11 cellular contexts compared by ENCODE assay signal in genomic region chr12:31962076-31962475, GRCh38. TPM values are rescaled to one million over a fixed set of nuclear protein-coding genes. Genes with fewer than 3 reads are reported as not detected.
DNase-seq lines count a peak whose midpoint lies in the region; ATAC-seq and TF ChIP-seq lines count a peak whose summit lies in the region.
"Had no signal": no experiment of that assay in that cellular context is flagged by ENCODE, and none has a peak within 500 bp of the region (broad histone marks: within the 10 kb centered on the region; RNA-seq: fewer than 3 reads in every experiment).

No MANE protein-coding gene starts in this region.

- H3K27me3 Mint-ChIP-seq in memory B cell, result no peaks in the 10 kb centered on the region
- H3K27me3 Mint-ChIP-seq in type B pancreatic cell, result no peaks in the 10 kb centered on the region

- H3K9me3 Mint-ChIP-seq in activated naive CD4-positive, alpha-beta T cell treated with anti-CD3 and anti-CD28 coated beads, Interleukin-2, amount 50 U/mL, for 72 hours, result peaks cover 13 to 18% of the 10 kb centered on the region in 2 donors
- H3K9me3 Mint-ChIP-seq in memory B cell (peaks cover 3% of the 10 kb centered on the region), type B pancreatic cell (peaks cover 16% of the 10 kb centered on the region)

- DNase-seq in heart left ventricle, result no peak
- no peak for DNase-seq in right atrium auricular region (ENCODE audit: low spot score)
- no peak for DNase-seq in activated naive CD4-positive, alpha-beta T cell treated with anti-CD3 and anti-CD28 coated beads, Interleukin-2, amount 50 U/mL, for 72 hours (ENCODE audit: low spot score in 2 of 2)
- no peak for DNase-seq in memory B cell (ENCODE audit: low spot score in 2 of 2)
- no peak for DNase-seq in type B pancreatic cell (ENCODE audit: extremely low spot score, unreplicated experiment)
- no peak for DNase-seq in CD1c-positive myeloid dendritic cell (ENCODE audit: extremely low spot score)
- DNase-seq: BE2C; NCI-H1694; stimulated activated CD4-positive, alpha-beta T cell treated with anti-CD3 and anti-CD28 coated beads, Interleukin-4, amount 100 ng/mL, for 4 hours had no signal

- H3K36me3 Mint-ChIP-seq in activated naive CD4-positive, alpha-beta T cell treated with anti-CD3 and anti-CD28 coated beads, Interleukin-2, amount 50 U/mL, for 72 hours, result peaks cover 79 to 80% of the 10 kb centered on the region in 2 donors
- H3K36me3 Mint-ChIP-seq in memory B cell, result peaks cover 37% of the 10 kb centered on the region
- H3K36me3 Mint-ChIP-seq in type B pancreatic cell, result peaks cover 81% of the 10 kb centered on the region

- H3K4me3 ChIP-seq in heart left ventricle (peak overlapping the region in 8 of 12 donors; percentile 63 to 86 (median 76)), right atrium auricular region (no peak overlapping the region)

- peaks cover 0 to 62% (median 25%) of the 10 kb centered on the region in 9 donors for H3K36me3 ChIP-seq in heart left ventricle
- no peaks in the 10 kb centered on the region for H3K36me3 ChIP-seq in right atrium auricular region
- H3K36me3 ChIP-seq: BE2C had no signal

- ATAC-seq in heart left ventricle (no peak), memory B cell (ENCODE audit: low read depth) (no peak), HG03354 (IDR thresholded peaks at IDR 0.05; ENCODE audit: poor library complexity, severe bottlenecking, unreplicated experiment) (no peak), HG02973 (IDR thresholded peaks at IDR 0.05; ENCODE audit: unreplicated experiment) (no peak)
- no peak for ATAC-seq in activated naive CD4-positive, alpha-beta T cell treated with anti-CD3 and anti-CD28 coated beads, Interleukin-2, amount 50 U/mL, for 72 hours

- peak overlapping the region; percentile 98 to 99 for H3K27ac Mint-ChIP-seq in activated naive CD4-positive, alpha-beta T cell treated with anti-CD3 and anti-CD28 coated beads, Interleukin-2, amount 50 U/mL, for 72 hours
- H3K27ac Mint-ChIP-seq in memory B cell (peak overlapping the region; percentile 55), type B pancreatic cell (peak overlapping the region; percentile 98)

- H3K4me1 Mint-ChIP-seq in memory B cell (peaks cover 57% of the 10 kb centered on the region), type B pancreatic cell (ENCODE audit: unreplicated experiment) (peaks cover 16% of the 10 kb centered on the region)

- H3K9me3 ChIP-seq in heart left ventricle (peaks cover 0 to 5% (median 0%) of the 10 kb centered on the region in 12 donors), right atrium auricular region (no peaks in the 10 kb centered on the region)
- H3K9me3 ChIP-seq: BE2C had no signal

- no peak for TF ChIP-seq CTCF in heart left ventricle (IDR thresholded peaks at IDR 0.05)
- no peak for TF ChIP-seq CTCF in right atrium auricular region (IDR thresholded peaks at IDR 0.05)
- TF ChIP-seq CTCF in type B pancreatic cell (conservative IDR thresholded peaks at IDR 0.05), result no peak

- H3K27ac ChIP-seq in heart left ventricle, result peak overlapping the region in 1 of 12 donors; percentile 97
- H3K27ac ChIP-seq in right atrium auricular region, result no peak overlapping the region

- no peaks in the 10 kb centered on the region for H3K27me3 ChIP-seq in heart left ventricle
- no peaks in the 10 kb centered on the region for H3K27me3 ChIP-seq in right atrium auricular region
- H3K27me3 ChIP-seq: BE2C had no signal

- H3K4me3 Mint-ChIP-seq in memory B cell (peak overlapping the region; percentile 93), type B pancreatic cell (peak overlapping the region; percentile 97)

- 60 to 70% (median 66%) methylated on average over 4 of the region's 4 CpGs for WGBS in heart left ventricle, 4 donors

- intact Hi-C loops in heart left ventricle (cut with DNase I), result loop anchor here in 4 of 10 donors (5.0 to 10.0 kb wide), 3 partner anchors 227 to 307 kb away; partner anchors contain the start of gene ETFBKMT (in 2 of the 4)

- TF ChIP-seq POLR2A in heart left ventricle (IDR thresholded peaks at IDR 0.05), result no peak

- H3K4me1 ChIP-seq in heart left ventricle (peaks cover 0 to 75% (median 41%) of the 10 kb centered on the region in 12 donors), right atrium auricular region (peaks cover 0 to 52% of the 10 kb centered on the region in 2 donors)
- H3K4me1 ChIP-seq: BE2C had no signal

RNA-seq across cellular contexts. Expression of gene RESF1, which starts 2.9 kb away (rescaled TPM):
- 10 to 100 TPM; 13.7 to 42.8 (median 22.8) TPM for total RNA-seq in heart left ventricle
- 10 to 100 TPM in 1 of 2 donors, 1 to 10 TPM in 1; 9.5 to 25.8 TPM for polyA plus RNA-seq in heart left ventricle
- total RNA-seq in right atrium auricular region, result 10 to 100 TPM; 20.7 to 31.5 TPM
- total RNA-seq in activated naive CD4-positive, alpha-beta T cell treated with anti-CD3 and anti-CD28 coated beads, Interleukin-2, amount 50 U/mL, for 72 hours, result 10 to 100 TPM; 58.1 to 86.0 TPM
- total RNA-seq in type B pancreatic cell (ENCODE audit: low replicate concordance), result 72.2 and 135 TPM in 2 replicates

Comparison
In these comparisons a context has a peak if more than half of its experiments do, and no peak if none do; other contexts are left out.
1. H3K4me3 ChIP-seq: peak in heart left ventricle (8 of 12); none in right atrium auricular region (0 of 2).
2. Peak in every context shown above with its lines, with median percentiles within 50 percentile points of each other: H3K27ac Mint-ChIP-seq.